In genomic region chr17:7484067-7484963, GRCh38 we compare ENCODE assay signal across 1 cellular context.
TF ChIP-seq lines count a peak whose summit lies in the region.

Gene POLR2A (plus strand): TSS chr17:7484366.

TF ChIP-seq in A549, 52 proteins besides CTCF, POLR2A, EP300 and RAD21 (continued from another document):
- no peak for TF ChIP-seq ELK1 (IDR thresholded peaks at IDR 0.05; ENCODE audit: low read depth, low read length)
- no peak; a peak in 2 of 4 replicates for TF ChIP-seq CEBPB (IDR thresholded peaks at IDR 0.05)
- TF ChIP-seq CBX2 (IDR thresholded peaks at IDR 0.05; ENCODE audit: borderline replicate concordance, low read depth), result peak; percentile 52; the same call in 1 of the 2 replicates
- no peak for TF ChIP-seq CHD4 (IDR thresholded peaks at IDR 0.05; ENCODE audit: borderline replicate concordance)
- TF ChIP-seq RCOR1 (IDR thresholded peaks at IDR 0.05; ENCODE audit: low read depth, low read length), result no peak; the same call in 1 of the 2 replicates
- no peak for TF ChIP-seq HOXB13 (CRISPR knock-in tag; IDR thresholded peaks at IDR 0.05; ENCODE audit: low read depth)
- TF ChIP-seq ZNF302 (CRISPR knock-in tag; IDR thresholded peaks at IDR 0.05), result no peak
- no peak for TF ChIP-seq RFX5 (IDR thresholded peaks at IDR 0.05)
- TF ChIP-seq ESRRA (IDR thresholded peaks at IDR 0.05; ENCODE audit: borderline replicate concordance, low read length), result peak; percentile 77; the same call in 1 of the 2 replicates
- no peak for TF ChIP-seq USF2 (IDR thresholded peaks at IDR 0.05)
- peak; percentile 100 for TF ChIP-seq JUN (IDR thresholded peaks at IDR 0.05)
- peak; percentile 99 for TF ChIP-seq PHF8 (IDR thresholded peaks at IDR 0.05; ENCODE audit: borderline replicate concordance, low read depth)
- no peak for TF ChIP-seq HES2 (IDR thresholded peaks at IDR 0.05)
- TF ChIP-seq TFCP2L1 (CRISPR knock-in tag; IDR thresholded peaks at IDR 0.05), result peak; percentile 99
- TF ChIP-seq MAZ (IDR thresholded peaks at IDR 0.05; ENCODE audit: borderline replicate concordance, low read depth, low read length), result peak; percentile 86
- TF ChIP-seq SMC3 (IDR thresholded peaks at IDR 0.05), result 0 out of 3 replicates have a peak, but pooled peaks have one; percentile 34
- peak; percentile 94 for TF ChIP-seq HMGXB4 (CRISPR knock-in tag; IDR thresholded peaks at IDR 0.05; ENCODE audit: borderline replicate concordance)
- no peak for TF ChIP-seq NR3C1 (IDR thresholded peaks at IDR 0.05)
- TF ChIP-seq RARB (CRISPR knock-in tag; IDR thresholded peaks at IDR 0.05), result peak; percentile 98
- peak; percentile 96 for TF ChIP-seq TP53 (CRISPR knock-in tag; IDR thresholded peaks at IDR 0.05)
- no peak for TF ChIP-seq KDM5A (IDR thresholded peaks at IDR 0.05)
- TF ChIP-seq FOSL2 (IDR thresholded peaks at IDR 0.05), result no peak
- peak; percentile 42 for TF ChIP-seq FOSL2 (CRISPR knock-in tag; IDR thresholded peaks at IDR 0.05)
- no peak for TF ChIP-seq MAFK (IDR thresholded peaks at IDR 0.05; ENCODE audit: partially characterized antibody)
- TF ChIP-seq SREBF2 (IDR thresholded peaks at IDR 0.05), result no peak
- peak; percentile 69; the same call in 1 of the 2 replicates for TF ChIP-seq POLR2AphosphoS2 (conservative IDR thresholded peaks at IDR 0.05; ENCODE audit: low read length)
- 0 out of 2 replicates have a peak, but pooled peaks have one; percentile 50 for TF ChIP-seq HOXB5 (CRISPR knock-in tag; IDR thresholded peaks at IDR 0.05)
- peak; percentile 89 for TF ChIP-seq PBX3 (IDR thresholded peaks at IDR 0.05)
- no peak for TF ChIP-seq EHMT2 (IDR thresholded peaks at IDR 0.05; ENCODE audit: low read depth)
- TF ChIP-seq ZC3H11A (IDR thresholded peaks at IDR 0.05), result no peak
- no peak for TF ChIP-seq RNF2 (IDR thresholded peaks at IDR 0.05; ENCODE audit: borderline replicate concordance, low read depth)
- TF ChIP-seq JUNB (IDR thresholded peaks at IDR 0.05), result no peak
